21 cellular contexts compared by ENCODE assay signal in genomic region chr6:100216760-100217159, GRCh38.
DNase-seq lines count a peak whose midpoint lies in the region; ATAC-seq, FAIRE-seq and TF ChIP-seq lines count a peak whose summit lies in the region.
"Had no signal": no experiment of that assay in that cellular context is flagged by ENCODE, and none has a peak within 500 bp of the region (broad histone marks: within the 10 kb centered on the region; RNA-seq: fewer than 3 reads in every experiment).

No MANE protein-coding gene starts in this region.

- H3K79me2 ChIP-seq in PC-3 (ENCODE audit: low read length) = no peaks in the 10 kb centered on the region

- FAIRE-seq in kidney (lab: Jason Lieb, UNC) = peak; percentile 17
- FAIRE-seq: A204.1, D721Med, GM12892, H54 had no signal

- peak; percentile 65 for ATAC-seq in PC-3
- ATAC-seq in HG03378 (IDR thresholded peaks at IDR 0.05; ENCODE audit: unreplicated experiment) = no peak
- ATAC-seq: CD8-positive, alpha-beta T cell had no signal

- DNase-seq in EH (ENCODE audit: low read depth) = peak; percentile 28
- no peak for DNase-seq in PC-3
- no peak for DNase-seq in kidney
- no peak for DNase-seq in GM10248 (ENCODE audit: extremely low spot score)
- no peak for DNase-seq in T-helper 2 cell
- DNase-seq: CD4-positive, CD25-positive, alpha-beta regulatory T cell; CD8-positive, alpha-beta T cell; DMS 273 treated with DMSO at 0.1 percent for 48 hours; DMS79; GF-D8; GOT3; HFFc6 had no signal

- H3K27me3 ChIP-seq in PC-3 (ENCODE audit: low read length) = no peaks in the 10 kb centered on the region
- H3K27me3 ChIP-seq: BLaER1 had no signal

- H3K4me3 ChIP-seq in PC-3 (ENCODE audit: low read length) (no peak overlapping the region), kidney (ENCODE audit: low read length in 2 of 2) (no peak overlapping the region)
- H3K4me3 ChIP-seq: BLaER1, HAP-1 had no signal

- H3K4me1 ChIP-seq in PC-3 (ENCODE audit: insufficient read depth, low read length) = peaks cover 12% of the 10 kb centered on the region; the same call in 1 of the 2 replicates
- H3K4me1 ChIP-seq in kidney (ENCODE audit: control insufficient read depth in 1 of 2, insufficient read depth in 1 of 2, low read depth in 1 of 2, low read length in 2 of 2) = no peaks in the 10 kb centered on the region
- H3K4me1 ChIP-seq: HAP-1 had no signal

- H3K9me2 ChIP-seq in PC-3 (replicated peaks; ENCODE audit: low read length) = no peaks in the 10 kb centered on the region

- H3F3A ChIP-seq in PC-3 (ENCODE audit: low read length, unreplicated experiment) = no peaks in the 10 kb centered on the region

- CTCF ChIA-PET in PC-3 (lab: Charles Lee) (no interaction called here), GM10248 (lab: Yijun Ruan, JAX) (interaction anchor here (2.6 kb wide), 1 partner anchor 13 kb away, joined by 9 read pairs; no protein-coding TSS in a partner anchor)

- BruUV-seq in PC-3 (replicated peaks; lab: Mats Ljungman, UMichigan) = no TSS peak

- no peaks in the 10 kb centered on the region for H4K20me1 ChIP-seq in PC-3 (ENCODE audit: low read length)
- H4K20me1 ChIP-seq: BLaER1 had no signal

- H3K9me3 ChIP-seq in PC-3 (ENCODE audit: low read length) (no peaks in the 10 kb centered on the region), kidney (ENCODE audit: control insufficient read depth in 1 of 2, low read length in 2 of 2) (no peaks in the 10 kb centered on the region)
- H3K9me3 ChIP-seq: BLaER1, HAP-1 had no signal

- H3K9ac ChIP-seq in PC-3 (ENCODE audit: low read length) (no peak overlapping the region), kidney (ENCODE audit: low read length in 2 of 2) (no peak overlapping the region)
- H3K9ac ChIP-seq: BLaER1 had no signal

- intact Hi-C loops in PC-3 (cut with micrococcal nuclease) = no loop called here
- intact Hi-C loops in kidney (cut with DNase I) = no loop called here

- H3K4me2 ChIP-seq in PC-3 (ENCODE audit: low read length) = no peak overlapping the region
- H3K4me2 ChIP-seq: BLaER1 had no signal

- H3K36me3 ChIP-seq in PC-3 (ENCODE audit: low read depth, low read length) = no peaks in the 10 kb centered on the region
- H3K36me3 ChIP-seq in kidney (ENCODE audit: control insufficient read depth in 1 of 2, insufficient read depth in 2 of 2, low read length in 2 of 2) = no peaks in the 10 kb centered on the region
- H3K36me3 ChIP-seq: BLaER1, HAP-1 had no signal

- TF ChIP-seq CTCF in PC-3 (conservative IDR thresholded peaks at IDR 0.05; ENCODE audit: low read depth, low read length) = no peak
- no peak for TF ChIP-seq CTCF in kidney (IDR thresholded peaks at IDR 0.05; ENCODE audit: borderline replicate concordance, extremely low read depth, insufficient read depth)
- TF ChIP-seq CTCF in GM10248 (IDR thresholded peaks at IDR 0.05; ENCODE audit: control extremely low read depth, extremely low read depth, low read depth, missing control alignments) = no peak

- no peak overlapping the region for H3K27ac ChIP-seq in PC-3 (ENCODE audit: low read length)
- no peak overlapping the region for H3K27ac ChIP-seq in kidney (ENCODE audit: low read depth in 2 of 2, low read length in 2 of 2)
- H3K27ac ChIP-seq: 22Rv1, BLaER1, C4-2B had no signal

- no peak overlapping the region for H2AFZ ChIP-seq in PC-3 (ENCODE audit: low read length)

- POLR2A ChIA-PET in PC-3 (lab: Charles Lee; ENCODE audit: unreplicated experiment) = interaction anchor here (0.6 kb wide), 1 partner anchor 357 kb away, joined by 5 read pairs; no protein-coding TSS in a partner anchor
- POLR2A ChIA-PET in GM10248 (lab: Yijun Ruan, JAX) = no interaction called here
